27 cellular contexts compared by ENCODE assay signal in the genomic region with DNA sequence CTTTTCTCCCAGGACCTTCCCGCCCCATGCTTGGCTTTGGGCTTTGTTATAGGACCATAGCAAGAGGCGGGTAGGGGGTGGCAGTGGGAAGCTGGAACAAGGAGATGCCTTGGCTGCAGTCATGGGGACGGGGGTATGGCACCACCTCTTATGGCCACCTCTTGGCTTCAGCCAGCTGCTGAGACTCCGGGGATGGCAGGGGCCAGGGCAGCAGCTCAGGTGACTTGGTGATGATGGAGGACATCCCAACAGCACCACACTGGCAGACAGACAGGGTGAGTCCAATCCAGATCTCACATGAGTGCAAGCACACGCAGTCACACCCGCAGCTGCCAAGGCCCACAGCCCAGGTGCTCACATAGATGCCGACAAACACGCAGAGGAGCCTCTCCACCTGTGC. TPM values are rescaled to one million over a fixed set of nuclear protein-coding genes. Genes with fewer than 3 reads are reported as not detected.
A peak's percentile ranks its signal among the peaks of the same experiment; 100 is the strongest.
DNase-seq lines count a peak whose midpoint lies in the region; ATAC-seq and TF ChIP-seq lines count a peak whose summit lies in the region.
"Had no signal": no experiment of that assay in that cellular context is flagged by ENCODE, and none has a peak within 500 bp of the region (broad histone marks: within the 10 kb centered on the region; RNA-seq: fewer than 3 reads in every experiment).

No MANE protein-coding gene starts in this region.

- no peak overlapping the region for H2BK5ac ChIP-seq in IMR-90 (ENCODE audit: low read depth, low read length, poor library complexity, severe bottlenecking)

- no TSS peak for BruUV-seq in IMR-90 (replicated peaks; lab: Mats Ljungman, UMichigan)

- H2AFZ ChIP-seq in IMR-90 (replicated peaks; ENCODE audit: low read length, poor library complexity): peak overlapping the region; percentile 56
- H2AFZ ChIP-seq: GM23248 had no signal

- no peak for ATAC-seq in IMR-90 (ENCODE audit: low read depth)
- ATAC-seq: activated T-cell treated with anti-CD3 and anti-CD28 coated beads, Interleukin-2, amount 50 U/mL, for 4 hours; esophagus mucosa; Panc1 had no signal

- H2BK15ac ChIP-seq in IMR-90 (ENCODE audit: low read depth, low read length): no peak overlapping the region

- H3K56ac ChIP-seq in IMR-90 (ENCODE audit: extremely low read depth, insufficient read depth, low read length): no peak overlapping the region

- no peak overlapping the region for H3K4me2 ChIP-seq in IMR-90 (ENCODE audit: low read depth, low read length)

- H3K4me1 ChIP-seq in IMR-90 (ENCODE audit: control insufficient read depth, insufficient read depth, low read length): peaks cover 10% of the 10 kb centered on the region

- no peak overlapping the region for H2BK120ac ChIP-seq in IMR-90 (ENCODE audit: low read depth, low read length)

- no peak for TF ChIP-seq CTCF in IMR-90 (conservative IDR thresholded peaks at IDR 0.05; ENCODE audit: low read depth, low read length)
- no peak for TF ChIP-seq CTCF in chondrocyte (IDR thresholded peaks at IDR 0.05)
- no peak for TF ChIP-seq CTCF in neural crest cell (conservative IDR thresholded peaks at IDR 0.05)

- in situ Hi-C loops in IMR-90 (cut with MboI; ENCODE audit: low sequenced_read_pairs): no loop called here

- H3K27me3 ChIP-seq in IMR-90 (ENCODE audit: control insufficient read depth, insufficient read depth, low read length): no peaks in the 10 kb centered on the region; the same call in 1 of the 2 replicates

- H4K5ac ChIP-seq in IMR-90 (ENCODE audit: low read depth, low read length): no peak overlapping the region

- H3K36me3 Mint-ChIP-seq in activated T-cell treated with anti-CD3 and anti-CD28 coated beads, Interleukin-2, amount 50 U/mL, for 24 hours (ENCODE audit: low read depth): no peaks in the 10 kb centered on the region
- H3K36me3 Mint-ChIP-seq in chondrocyte (ENCODE audit: low read depth) (no peaks in the 10 kb centered on the region), neural crest cell (ENCODE audit: low read depth) (no peaks in the 10 kb centered on the region)

- no peak overlapping the region for H4K8ac ChIP-seq in IMR-90 (ENCODE audit: low read depth in 2 of 2, low read length in 2 of 2)

- no peak overlapping the region for H3K4me3 Mint-ChIP-seq in activated T-cell treated with anti-CD3 and anti-CD28 coated beads, Interleukin-2, amount 50 U/mL, for 24 hours
- H3K4me3 Mint-ChIP-seq in chondrocyte (ENCODE audit: unreplicated experiment) (no peak overlapping the region), neural crest cell (peak overlapping the region; percentile 11)
- H3K4me3 Mint-ChIP-seq: activated T-cell treated with anti-CD3 and anti-CD28 coated beads, Interleukin-2, amount 50 U/mL, for 4 hours; dendritic cell treated with granulocyte-macrophage colony-stimulating factor and Interleukin-4, amounts not matched to agents 40 ng/mL and 50 ng/mL, for 4 days had no signal

- no peak overlapping the region for H3K4me3 ChIP-seq in IMR-90 (ENCODE audit: insufficient read depth, low read depth, low read length)
- H3K4me3 ChIP-seq: GM23248, left ventricle myocardium inferior, transverse colon had no signal

- H3K14ac ChIP-seq in IMR-90 (replicated peaks; ENCODE audit: low read depth, low read length): no peak overlapping the region

- H4K20me1 ChIP-seq in IMR-90 (ENCODE audit: insufficient read depth, low read length): no peaks in the 10 kb centered on the region

- H3K27ac ChIP-seq in IMR-90 (ENCODE audit: insufficient read depth, low read length): no peak overlapping the region
- H3K27ac ChIP-seq: GM23248, left ventricle myocardium inferior, transverse colon had no signal

- H3K9me3 Mint-ChIP-seq in activated T-cell treated with anti-CD3 and anti-CD28 coated beads, Interleukin-2, amount 50 U/mL, for 24 hours: no peaks in the 10 kb centered on the region
- no peaks in the 10 kb centered on the region for H3K9me3 Mint-ChIP-seq in chondrocyte (ENCODE audit: low read depth)
- H3K9me3 Mint-ChIP-seq in neural crest cell: no peaks in the 10 kb centered on the region
- H3K9me3 Mint-ChIP-seq: activated T-cell treated with anti-CD3 and anti-CD28 coated beads, Interleukin-2, amount 50 U/mL, for 4 hours; dendritic cell treated with granulocyte-macrophage colony-stimulating factor and Interleukin-4, amounts not matched to agents 40 ng/mL and 50 ng/mL, for 4 days had no signal

- H3K9me1 ChIP-seq in IMR-90 (ENCODE audit: insufficient read depth, low read length): peaks cover 9% of the 10 kb centered on the region

- H3K4me1 Mint-ChIP-seq in activated T-cell treated with anti-CD3 and anti-CD28 coated beads, Interleukin-2, amount 50 U/mL, for 24 hours (ENCODE audit: low read depth): peaks cover 43% of the 10 kb centered on the region
- H3K4me1 Mint-ChIP-seq in chondrocyte (ENCODE audit: low read depth): peaks cover 24% of the 10 kb centered on the region
- H3K4me1 Mint-ChIP-seq in neural crest cell: peaks cover 35% of the 10 kb centered on the region

- intact Hi-C loops in IMR-90 (cut with micrococcal nuclease): no loop called here

- no peak for TF ChIP-seq POLR2A in IMR-90 (IDR thresholded peaks at IDR 0.05; ENCODE audit: low read depth, low read length)

- no peak overlapping the region for H3K9ac ChIP-seq in IMR-90 (ENCODE audit: low read depth, low read length)
- H3K9ac ChIP-seq: GM23248 had no signal

- H3K36me3 ChIP-seq in IMR-90 (ENCODE audit: control insufficient read depth, insufficient read depth, low read length): no peaks in the 10 kb centered on the region
- H3K36me3 ChIP-seq: left ventricle myocardium inferior, transverse colon had no signal

- TF ChIP-seq RAD21 in IMR-90 (IDR thresholded peaks at IDR 0.05; ENCODE audit: low read length): no peak

- DNase-seq in activated T-cell treated with anti-CD3 and anti-CD28 coated beads, Interleukin-2, amount 50 U/mL, for 24 hours: no peak
- no peak for DNase-seq in activated T-cell treated with anti-CD3 and anti-CD28 coated beads for 4 hours
- no peak for DNase-seq in IMR-90
- peak; percentile 66 for DNase-seq in chondrocyte (ENCODE audit: low spot score)
- DNase-seq in neural crest cell (ENCODE audit: low read depth, low spot score): no peak
- DNase-seq in NCI-H526 (lab: John Stamatoyannopoulos, UW): no peak
- DNase-seq in DMS 273 (lab: John Stamatoyannopoulos, UW; ENCODE audit: unreplicated experiment): no peak
- no peak for DNase-seq in GF-D8 (lab: John Stamatoyannopoulos, UW)
- DNase-seq: activated CD4-positive, alpha-beta T cell treated with anti-CD3 and anti-CD28 coated beads for 48 hours; activated gamma-delta T cell; activated T-cell treated with anti-CD3 and anti-CD28 coated beads, Interleukin-2, amount 50 U/mL, for 4 hours; central memory CD4-positive, alpha-beta T cell; GM23248; head of caudate nucleus; islet precursor cell; KG1; left ventricle myocardium inferior; MM.1S; NCI-H2029; NCI-H2227 treated with DMSO at 0.1 percent for 48 hours; NCI-H774; SHP77; stimulated activated CD4-positive, alpha-beta T cell treated with anti-CD3 and anti-CD28 coated beads, Interleukin-4, amount 100 ng/mL, for 24 hours; transverse colon had no signal

- WGBS in IMR-90 (ENCODE audit: extremely low coverage in 2 of 2, insufficient read length in 1 of 2), 2 experiments: 96% methylated on average over 4 of the region's 8 CpGs; no CpG with 5 or more reads in 1 of the 2 experiments

- dilution Hi-C loops in IMR-90 (cut with HindIII; ENCODE audit: low sequenced_read_pairs, unreplicated experiment): no loop called here

- peaks cover 0 to 4% of the 10 kb centered on the region in 2 experiments; a peak in 2 of 4 replicates for H3K79me1 ChIP-seq in IMR-90 (ENCODE audit: low read depth in 1 of 2, low read length in 2 of 2)

- no peak overlapping the region for H2BK20ac ChIP-seq in IMR-90 (ENCODE audit: low read depth, low read length)

- H2AK5ac ChIP-seq in IMR-90 (ENCODE audit: low read depth, low read length): no peak overlapping the region

- H3K27ac Mint-ChIP-seq in activated T-cell treated with anti-CD3 and anti-CD28 coated beads, Interleukin-2, amount 50 U/mL, for 24 hours: peak overlapping the region; percentile 6
- H3K27ac Mint-ChIP-seq in chondrocyte (ENCODE audit: unreplicated experiment): no peak overlapping the region
- no peak overlapping the region for H3K27ac Mint-ChIP-seq in neural crest cell (ENCODE audit: unreplicated experiment)
- H3K27ac Mint-ChIP-seq: dendritic cell treated with granulocyte-macrophage colony-stimulating factor and Interleukin-4, amounts not matched to agents 40 ng/mL and 50 ng/mL, for 4 days had no signal

- CTCF ChIA-PET in IMR-90 (lab: Yijun Ruan, JAX): no interaction called here

- H3K23ac ChIP-seq in IMR-90 (ENCODE audit: low read depth, low read length): no peak overlapping the region

- H3K18ac ChIP-seq in IMR-90 (ENCODE audit: low read depth, low read length): no peak overlapping the region

- no peak overlapping the region for H4K91ac ChIP-seq in IMR-90 (ENCODE audit: insufficient read depth, low read depth, low read length)

- H3K9me3 ChIP-seq in IMR-90 (ENCODE audit: control insufficient read depth, insufficient read depth, low read length): no peaks in the 10 kb centered on the region
- H3K9me3 ChIP-seq: left ventricle myocardium inferior, transverse colon had no signal

- H3K4ac ChIP-seq in IMR-90 (ENCODE audit: low read depth, low read length): no peak overlapping the region

- POLR2A ChIA-PET in IMR-90 (lab: Charles Lee; ENCODE audit: unreplicated experiment): no interaction called here

- no peaks in the 10 kb centered on the region for H3K27me3 Mint-ChIP-seq in activated T-cell treated with anti-CD3 and anti-CD28 coated beads, Interleukin-2, amount 50 U/mL, for 24 hours
- no peaks in the 10 kb centered on the region for H3K27me3 Mint-ChIP-seq in chondrocyte (ENCODE audit: low read depth)
- H3K27me3 Mint-ChIP-seq in neural crest cell (ENCODE audit: low read depth): peaks cover 6% of the 10 kb centered on the region

- H2AK9ac ChIP-seq in IMR-90 (replicated peaks; ENCODE audit: low read depth, low read length, poor library complexity): no peak overlapping the region

TF ChIP-seq in IMR-90, 13 proteins besides CTCF, POLR2A, EP300 and RAD21:
- TF ChIP-seq RCOR1 (IDR thresholded peaks at IDR 0.05; ENCODE audit: insufficient replicate concordance, low read length) (no peak), RFX5 (IDR thresholded peaks at IDR 0.05; ENCODE audit: low read depth, low read length) (no peak), MAFK (IDR thresholded peaks at IDR 0.05; ENCODE audit: low read depth, low read length) (no peak)

RNA-seq across cellular contexts. Expression of gene NOL4L, which starts 6.3 kb away (rescaled TPM):
- total RNA-seq in IMR-90 (2012; rRNA removed) (4.7 and 5.6 TPM in 2 replicates), chondrocyte (37.7 to 42.7 TPM (median 40.0 TPM) in 3 replicates), neural crest cell (52.3 and 53.6 TPM in 2 replicates)
- 13.3 and 16.6 TPM in 2 replicates for polyA plus RNA-seq in IMR-90 (2012; rRNA removed)
- 11.4 and 18.6 TPM in 2 replicates for polyA plus RNA-seq in IMR-90 (2012; cell fraction: cytosol; rRNA removed)
- 34.9 and 65.6 TPM in 2 replicates for polyA plus RNA-seq in IMR-90 (2012; cell fraction: nucleus; rRNA removed; ENCODE audit: low replicate concordance)
